In the genomic region with DNA sequence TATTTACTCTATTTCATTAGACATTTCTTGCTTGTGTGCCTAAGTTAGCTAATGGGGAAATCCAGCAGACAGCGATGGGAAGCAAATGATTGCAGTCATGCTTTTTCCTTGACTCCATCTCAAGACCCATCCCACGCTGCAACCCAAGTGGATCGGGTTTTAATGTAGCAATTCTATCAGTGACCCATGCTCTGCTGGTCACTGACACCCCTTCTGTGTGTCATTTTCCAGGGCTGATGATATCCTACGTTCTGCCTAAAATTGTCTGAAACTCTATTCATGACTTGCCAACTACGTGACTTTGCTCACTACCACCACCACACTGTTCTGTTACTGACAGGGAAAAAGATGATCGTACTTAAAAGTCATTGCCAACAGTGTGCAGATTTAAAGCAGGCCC, we compare ENCODE assay signal across 21 cellular contexts.
A peak's percentile ranks its signal among the peaks of the same experiment; 100 is the strongest.
DNase-seq lines count a peak whose midpoint lies in the region; ATAC-seq and TF ChIP-seq lines count a peak whose summit lies in the region.
"Had no signal": no experiment of that assay in that cellular context is flagged by ENCODE, and none has a peak within 500 bp of the region (broad histone marks: within the 10 kb centered on the region; RNA-seq: fewer than 3 reads in every experiment).

No MANE protein-coding gene starts in this region.

- 68 to 78% (median 72%) methylated on average over 6 of the region's 6 CpGs for WGBS in heart left ventricle, 4 donors
- 65 to 81% methylated on average over 6 of the region's 6 CpGs for WGBS in lung, 2 donors
- 73% methylated on average over 6 of the region's 6 CpGs for WGBS in mammary epithelial cell (ENCODE audit: low coverage, missing lambda C conversion rate)

- BruUV-seq in mammary epithelial cell (replicated peaks; lab: Mats Ljungman, UMichigan): no TSS peak

- CTCF ChIA-PET in mammary epithelial cell (lab: Charles Lee; ENCODE audit: low non-redundant PET): no interaction called here

- ATAC-seq in left ventricle myocardium superior: peak; percentile 8
- no peak for ATAC-seq in heart left ventricle
- peak; percentile 14 for ATAC-seq in lung (ENCODE audit: insufficient read depth, low FRiP score)

- intact Hi-C loops in left ventricle myocardium superior (cut with micrococcal nuclease) (no loop called here), heart left ventricle (cut with DNase I) (no loop called here), mammary epithelial cell (cut with micrococcal nuclease) (no loop called here)

- H3K4me3 ChIP-seq in heart left ventricle (no peak overlapping the region), lung (no peak overlapping the region), mammary epithelial cell (replicated peaks in 1 of 3; ENCODE audit: insufficient read depth in 1 of 3, low read depth in 2 of 3, low read length in 3 of 3) (no peak overlapping the region)
- H3K4me3 ChIP-seq: BLaER1, PC-9 had no signal

- H3K36me3 ChIP-seq in heart left ventricle: no peaks in the 10 kb centered on the region
- H3K36me3 ChIP-seq in lung (ENCODE audit: control insufficient read depth in 2 of 2, insufficient read depth in 2 of 2, low read length in 2 of 2): no peaks in the 10 kb centered on the region
- no peaks in the 10 kb centered on the region for H3K36me3 ChIP-seq in mammary epithelial cell (ENCODE audit: insufficient read depth, low read length)
- H3K36me3 ChIP-seq: BLaER1 had no signal

- dilution Hi-C loops in mammary epithelial cell (cut with HindIII; ENCODE audit: low sequenced_read_pairs): no loop called here

- H3K4me1 Mint-ChIP-seq in glutamatergic neuron (ENCODE audit: low read depth, unreplicated experiment): peaks cover 38% of the 10 kb centered on the region
- H3K4me1 Mint-ChIP-seq in type B pancreatic cell (ENCODE audit: unreplicated experiment): peaks cover 62% of the 10 kb centered on the region

- no peak overlapping the region for H3K9ac ChIP-seq in mammary epithelial cell (ENCODE audit: insufficient read depth, low read length)
- H3K9ac ChIP-seq: BLaER1, KMS-11 had no signal

- H2AFZ ChIP-seq in mammary epithelial cell (ENCODE audit: low read depth, low read length): no peak overlapping the region
- H2AFZ ChIP-seq: PC-9 had no signal

- H3K27me3 ChIP-seq in heart left ventricle: no peaks in the 10 kb centered on the region
- no peaks in the 10 kb centered on the region for H3K27me3 ChIP-seq in lung (ENCODE audit: control insufficient read depth, insufficient read depth)
- no peaks in the 10 kb centered on the region for H3K27me3 ChIP-seq in mammary epithelial cell (ENCODE audit: insufficient read depth, low read length)
- H3K27me3 ChIP-seq: BLaER1 had no signal

- H3K4me3 Mint-ChIP-seq in glutamatergic neuron (ENCODE audit: unreplicated experiment) (no peak overlapping the region), type B pancreatic cell (peak overlapping the region; percentile 42)
- H3K4me3 Mint-ChIP-seq: CD4-positive, CD25-positive, alpha-beta regulatory T cell had no signal

- H3K9me3 Mint-ChIP-seq in glutamatergic neuron (ENCODE audit: unreplicated experiment) (peaks cover 6% of the 10 kb centered on the region), type B pancreatic cell (peaks cover 6% of the 10 kb centered on the region)

- in situ Hi-C loops in mammary epithelial cell (cut with MboI; ENCODE audit: low sequenced_read_pairs in 2 of 2): no loop called here

- H3K27me3 Mint-ChIP-seq in glutamatergic neuron (ENCODE audit: unreplicated experiment) (peaks cover 3% of the 10 kb centered on the region), type B pancreatic cell (peaks cover 4% of the 10 kb centered on the region)

- H3K4me1 ChIP-seq in heart left ventricle (peaks cover 0 to 5% (median 0%) of the 10 kb centered on the region in 12 donors), lung (ENCODE audit: control insufficient read depth in 2 of 2, insufficient read depth in 2 of 2, low read length in 2 of 2) (no peaks in the 10 kb centered on the region), mammary epithelial cell (ENCODE audit: insufficient read depth, low read length) (peaks cover 4% of the 10 kb centered on the region)

- H3K9me3 ChIP-seq in heart left ventricle (no peaks in the 10 kb centered on the region), lung (ENCODE audit: control insufficient read depth in 2 of 2, insufficient read depth in 1 of 2, low read length in 1 of 2) (no peaks in the 10 kb centered on the region), mammary epithelial cell (replicated peaks; ENCODE audit: insufficient read depth, low read length) (no peaks in the 10 kb centered on the region)
- H3K9me3 ChIP-seq: BLaER1 had no signal

- no peak for TF ChIP-seq CTCF in heart left ventricle (IDR thresholded peaks at IDR 0.05)
- TF ChIP-seq CTCF in glutamatergic neuron (IDR thresholded peaks at IDR 0.05; ENCODE audit: partially characterized antibody, unreplicated experiment): no peak
- no peak for TF ChIP-seq CTCF in lung (IDR thresholded peaks at IDR 0.05; ENCODE audit: control extremely low read depth, extremely low read depth)
- no peak for TF ChIP-seq CTCF in type B pancreatic cell (conservative IDR thresholded peaks at IDR 0.05)
- no peak for TF ChIP-seq CTCF in mammary epithelial cell (conservative IDR thresholded peaks at IDR 0.05 in 1 of 2, IDR thresholded peaks at IDR 0.05 in 1 of 2; ENCODE audit: extremely low read depth in 1 of 2, insufficient read depth in 1 of 2, low read depth in 1 of 2, low read length in 2 of 2)

- H3K4me2 ChIP-seq in mammary epithelial cell (ENCODE audit: insufficient read depth, low read depth, low read length): no peak overlapping the region
- H3K4me2 ChIP-seq: BLaER1, KMS-11, PC-9 had no signal

- no peaks in the 10 kb centered on the region for H4K20me1 ChIP-seq in mammary epithelial cell (ENCODE audit: insufficient read depth, low read length)
- H4K20me1 ChIP-seq: BLaER1 had no signal

- H3K79me2 ChIP-seq in mammary epithelial cell (ENCODE audit: insufficient read depth, low read length): no peaks in the 10 kb centered on the region

- DNase-seq in left ventricle myocardium superior (no peak), heart left ventricle (no peak), glutamatergic neuron (no peak), lung (ENCODE audit: low spot score) (no peak), type B pancreatic cell (ENCODE audit: extremely low spot score, unreplicated experiment) (no peak), MV-4-11 (lab: John Stamatoyannopoulos, UW) (no peak), NCI-H774 (lab: John Stamatoyannopoulos, UW) (no peak), mammary epithelial cell (no peak)
- DNase-seq: CD4-positive, CD25-positive, alpha-beta regulatory T cell; MM.1S; NCI-H1048; NCI-H1417; NCI-H1694; NCI-H2029 treated with DMSO at 0.1 percent for 48 hours; NCI-H446 treated with DMSO at 0.1 percent for 48 hours; NCI-H526; PC-9; SHP77 had no signal

- H3K27ac ChIP-seq in heart left ventricle (no peak overlapping the region), lung (ENCODE audit: low read depth in 1 of 2, low read length in 1 of 2) (no peak overlapping the region), mammary epithelial cell (ENCODE audit: insufficient read depth, low read depth, low read length) (no peak overlapping the region)
- H3K27ac ChIP-seq: BLaER1, KMS-11, PC-9 had no signal

- H3K36me3 Mint-ChIP-seq in glutamatergic neuron (ENCODE audit: unreplicated experiment) (no peaks in the 10 kb centered on the region), type B pancreatic cell (peaks cover 10% of the 10 kb centered on the region)
- H3K36me3 Mint-ChIP-seq: CD4-positive, CD25-positive, alpha-beta regulatory T cell; IgD-negative memory B cell had no signal

- H3K27ac Mint-ChIP-seq in glutamatergic neuron (ENCODE audit: unreplicated experiment) (peak overlapping the region; percentile 39), type B pancreatic cell (no peak overlapping the region)
- H3K27ac Mint-ChIP-seq: CD4-positive, CD25-positive, alpha-beta regulatory T cell; IgD-negative memory B cell had no signal

- no peak for TF ChIP-seq POLR2A in heart left ventricle (IDR thresholded peaks at IDR 0.05)

Comparison
In these comparisons a context has a peak if more than half of its experiments do, and no peak if none do; other contexts are left out.
1. ATAC-seq: peak in left ventricle myocardium superior (single experiment) and lung (single experiment); none in heart left ventricle (0 of 4).